8 cellular contexts compared by ENCODE assay signal in genomic region chr7:149005427-149006344, GRCh38. TPM values are rescaled to one million over a fixed set of nuclear protein-coding genes. Genes with fewer than 3 reads are reported as not detected.
A peak's percentile ranks its signal among the peaks of the same experiment; 100 is the strongest.
DNase-seq lines count a peak whose midpoint lies in the region; ATAC-seq and TF ChIP-seq lines count a peak whose summit lies in the region.

No MANE protein-coding gene starts in this region.

- H3K4me1 ChIP-seq in esophagus muscularis mucosa, result peaks cover 0 to 10% (median 8%) of the 10 kb centered on the region in 4 donors

- H3K27me3 Mint-ChIP-seq in nephron (ENCODE audit: low read depth), result no peaks in the 10 kb centered on the region

- no peaks in the 10 kb centered on the region for H3K9me3 ChIP-seq in esophagus muscularis mucosa

- no peak overlapping the region for H3K27ac ChIP-seq in esophagus muscularis mucosa (replicated peaks in 1 of 4)

- no peak for TF ChIP-seq POLR2A in esophagus muscularis mucosa (IDR thresholded peaks at IDR 0.05; ENCODE audit: low read depth)

- 95% methylated on average over 7 of the region's 20 CpGs for WGBS in esophagus muscularis mucosa

- H3K36me3 ChIP-seq in esophagus muscularis mucosa, result peaks cover 18 to 84% (median 72%) of the 10 kb centered on the region in 4 donors

- no peaks in the 10 kb centered on the region for H3K9me3 Mint-ChIP-seq in nephron

- peaks cover 60% of the 10 kb centered on the region for H3K36me3 Mint-ChIP-seq in nephron (ENCODE audit: low read depth)

- no peak for TF ChIP-seq EP300 in esophagus muscularis mucosa (IDR thresholded peaks at IDR 0.05)

- no peak overlapping the region for H3K4me3 Mint-ChIP-seq in nephron

- DNase-seq in NCI-H1417 (lab: John Stamatoyannopoulos, UW) (peak; percentile 64 to 83 (median 70)), NCI-H1417 treated with DMSO at 0.1 percent for 48 hours (lab: John Stamatoyannopoulos, UW) (no peak), NCI-H748 (lab: John Stamatoyannopoulos, UW; ENCODE audit: unreplicated experiment) (peak; percentile 76), activated T-cell treated with anti-CD3 and anti-CD28 coated beads for 1 hour (ENCODE audit: low read depth) (peak; percentile 88), esophagus muscularis mucosa (ENCODE audit: extremely low spot score) (peak; percentile 94)
- peak; percentile 73 for DNase-seq in stimulated activated naive CD4-positive, alpha-beta T cell treated with Interleukin-2 at 50 U/mL for 16 hours (lab: John Stamatoyannopoulos, UW)

- TF ChIP-seq CTCF in esophagus muscularis mucosa (IDR thresholded peaks at IDR 0.05) (peak; percentile 77 to 89 (median 88)), nephron (IDR thresholded peaks at IDR 0.05; ENCODE audit: unreplicated experiment in 3 of 3) (peak; percentile 75 to 78 (median 75))

- H3K27ac Mint-ChIP-seq in nephron, result no peak overlapping the region

- H3K4me1 Mint-ChIP-seq in nephron, result no peaks in the 10 kb centered on the region

- H3K4me3 ChIP-seq in esophagus muscularis mucosa, result no peak overlapping the region

- no peaks in the 10 kb centered on the region for H3K27me3 ChIP-seq in esophagus muscularis mucosa

- intact Hi-C loops in esophagus muscularis mucosa (cut with DNase I), result loop anchor here (1.0 to 2.0 kb wide), 2 partner anchors 62 to 85 kb away; partner anchors contain the start of gene ZNF786

- ATAC-seq in HG02981 (IDR thresholded peaks at IDR 0.05; ENCODE audit: unreplicated experiment), result peak; percentile 75

RNA-seq across cellular contexts. Expression of gene PDIA4, which starts 22.6 kb away (rescaled TPM):
- 10 to 100 TPM; 33.2 to 58.1 (median 42.8) TPM for total RNA-seq in esophagus muscularis mucosa
